In genomic region chr19:15144046-15144646, GRCh38 we compare ENCODE assay signal across 1 cellular context.
A peak's percentile ranks its signal among the peaks of the same experiment; 100 is the strongest.
TF ChIP-seq lines count a peak whose summit lies in the region.

No MANE protein-coding gene starts in this region.

TF ChIP-seq in HepG2, 621 proteins besides CTCF, POLR2A, EP300 and RAD21:
- TF ChIP-seq ZNF331 (CRISPR knock-in tag; IDR thresholded peaks at IDR 0.05) (peak; percentile 94), POGK (CRISPR knock-in tag; conservative IDR thresholded peaks at IDR 0.05) (no peak)
